ENCODE assay signal across 24 cellular contexts in genomic region chr2:69376385-69376784, GRCh38. TPM values are rescaled to one million over a fixed set of nuclear protein-coding genes. Genes with fewer than 3 reads are reported as not detected.
DNase-seq lines count a peak whose midpoint lies in the region; ATAC-seq and TF ChIP-seq lines count a peak whose summit lies in the region.
"Had no signal": no experiment of that assay in that cellular context is flagged by ENCODE, and none has a peak within 500 bp of the region (broad histone marks: within the 10 kb centered on the region; RNA-seq: fewer than 3 reads in every experiment).

No MANE protein-coding gene starts in this region.

- H3K27ac Mint-ChIP-seq in brain: peak overlapping the region in 3 of 5 experiments; percentile 27 to 57 (median 38)
- H3K27ac Mint-ChIP-seq: activated CD4-positive, alpha-beta T cell treated with anti-CD3 and anti-CD28 coated beads, Interleukin-2, amount 10 ng/mL, durations not matched to agents 7 days and 5 days; nephron; T-helper 1 cell treated with Interleukin-12 subunit alpha and Interleukin-12 subunit beta and Interleukin-4 antibody, amounts not matched to agents 30 μg/mL and 1 μg/mL, for 36 hours had no signal

- no peak overlapping the region for H3K27ac ChIP-seq in mesendoderm (ENCODE audit: low read depth, low read length)
- H3K27ac ChIP-seq: dorsolateral prefrontal cortex, parathyroid adenoma, right atrium auricular region had no signal

- DNase-seq in left ventricle myocardium superior (no peak), Right ventricle myocardium inferior (ENCODE audit: missing footprints) (no peak), mesendoderm (no peak), NCI-H446 treated with DMSO at 0.1 percent for 48 hours (lab: John Stamatoyannopoulos, UW) (no peak), KG1 (lab: John Stamatoyannopoulos, UW) (no peak)
- DNase-seq: activated gamma-delta T cell treated with Interleukin-2 at 50 U/mL for 16 hours; activated T-cell treated with anti-CD3 and anti-CD28 coated beads, Interleukin-2, amount 50 U/mL, for 4 hours; cerebellar nuclear complex; DMS79; dorsolateral prefrontal cortex; GF-D8; NCI-H2171; NCI-H524 treated with DMSO at 0.1 percent for 48 hours; stimulated activated CD4-positive, alpha-beta T cell treated with anti-CD3 and anti-CD28 coated beads, Interleukin-2, amount 100 ng/mL, for 48 hours had no signal

- no peak overlapping the region for H3K4me3 Mint-ChIP-seq in brain
- H3K4me3 Mint-ChIP-seq: activated CD4-positive, alpha-beta T cell treated with anti-CD3 and anti-CD28 coated beads, Interleukin-2, amount 10 ng/mL, durations not matched to agents 7 days and 5 days; activated T-cell treated with anti-CD3 and anti-CD28 coated beads, Interleukin-2, amount 50 U/mL, for 4 hours; nephron; T-helper 1 cell treated with Interleukin-12 subunit alpha and Interleukin-12 subunit beta and Interleukin-4 antibody, amounts not matched to agents 30 μg/mL and 1 μg/mL, for 36 hours; type B pancreatic cell had no signal

- no peak overlapping the region for H2BK5ac ChIP-seq in mesendoderm (ENCODE audit: low read length)

- H3K79me1 ChIP-seq in mesendoderm (ENCODE audit: low read length): peaks cover 9% of the 10 kb centered on the region

- no peak overlapping the region for H2BK15ac ChIP-seq in mesendoderm (replicated peaks; ENCODE audit: low read depth)

- no peak overlapping the region for H2BK120ac ChIP-seq in mesendoderm (ENCODE audit: low read depth, low read length)

- H3K36me3 Mint-ChIP-seq in brain: peaks cover 70% of the 10 kb centered on the region

- no peak overlapping the region for H3K23ac ChIP-seq in mesendoderm (ENCODE audit: low read length)

- no CpG with 5 or more reads among the region's 6 CpGs for WGBS in mesendoderm (ENCODE audit: extremely low coverage, insufficient coverage, low lambda C conversion rate)

- H4K8ac ChIP-seq in mesendoderm (ENCODE audit: low read depth, low read length): no peak overlapping the region

- H3K18ac ChIP-seq in mesendoderm (ENCODE audit: low read length): peak overlapping the region; percentile 41

- H3K27me3 ChIP-seq in mesendoderm (ENCODE audit: insufficient read depth, low read length, poor library complexity): no peaks in the 10 kb centered on the region
- H3K27me3 ChIP-seq: dorsolateral prefrontal cortex, right atrium auricular region had no signal

- no peak overlapping the region for H2AK5ac ChIP-seq in mesendoderm (ENCODE audit: low read length)

- H3K9ac ChIP-seq in mesendoderm (ENCODE audit: low read length): no peak overlapping the region
- H3K9ac ChIP-seq: parathyroid adenoma, SK-N-SH had no signal

- H3K4me2 ChIP-seq in mesendoderm (ENCODE audit: low read length): no peak overlapping the region
- H3K4me2 ChIP-seq: SK-N-SH had no signal

- no peak for TF ChIP-seq CTCF in brain (conservative IDR thresholded peaks at IDR 0.05)

- H3K79me2 ChIP-seq in mesendoderm (ENCODE audit: control insufficient read depth, insufficient read depth, low read length): peaks cover 28% of the 10 kb centered on the region

- peaks cover 5% of the 10 kb centered on the region for H3K36me3 ChIP-seq in mesendoderm (ENCODE audit: control insufficient read depth, insufficient read depth, low read length)

- intact Hi-C loops in left ventricle myocardium superior (cut with micrococcal nuclease) (no loop called here), Right ventricle myocardium inferior (cut with DNase I) (no loop called here)

- H4K5ac ChIP-seq in mesendoderm (ENCODE audit: low read length): no peak overlapping the region

- ATAC-seq in left ventricle myocardium superior: peak; percentile 15
- no peak for ATAC-seq in Right ventricle myocardium inferior
- no peak for ATAC-seq in GM21528 (IDR thresholded peaks at IDR 0.05; ENCODE audit: low FRiP score, unreplicated experiment)
- ATAC-seq in GM21576 (IDR thresholded peaks at IDR 0.05; ENCODE audit: unreplicated experiment): no peak

- no peak overlapping the region for H3K4me3 ChIP-seq in mesendoderm (ENCODE audit: low read length)
- H3K4me3 ChIP-seq: right atrium auricular region had no signal

- no peaks in the 10 kb centered on the region for H3K27me3 Mint-ChIP-seq in brain
- H3K27me3 Mint-ChIP-seq: activated CD4-positive, alpha-beta T cell treated with anti-CD3 and anti-CD28 coated beads, Interleukin-2, amount 10 ng/mL, durations not matched to agents 7 days and 5 days; type B pancreatic cell had no signal

- no peak overlapping the region for H3K56ac ChIP-seq in mesendoderm (ENCODE audit: low read length)

- H3K9me3 Mint-ChIP-seq in brain: peaks cover 0 to 3% (median 2%) of the 10 kb centered on the region in 5 experiments
- H3K9me3 Mint-ChIP-seq: activated CD4-positive, alpha-beta T cell treated with anti-CD3 and anti-CD28 coated beads, Interleukin-2, amount 10 ng/mL, durations not matched to agents 7 days and 5 days; activated T-cell treated with anti-CD3 and anti-CD28 coated beads, Interleukin-2, amount 50 U/mL, for 4 hours; nephron; T-helper 1 cell treated with Interleukin-12 subunit alpha and Interleukin-12 subunit beta and Interleukin-4 antibody, amounts not matched to agents 30 μg/mL and 1 μg/mL, for 36 hours; type B pancreatic cell had no signal

- no peaks in the 10 kb centered on the region for H3K4me1 ChIP-seq in mesendoderm (ENCODE audit: control insufficient read depth, low read depth, low read length)

- H3K4me1 Mint-ChIP-seq in brain: peaks cover 24% of the 10 kb centered on the region
- H3K4me1 Mint-ChIP-seq: nephron had no signal

- H3K4ac ChIP-seq in mesendoderm (ENCODE audit: low read depth, low read length): no peak overlapping the region

RNA-seq across cellular contexts. Expression of gene GFPT1, which starts 10.6 kb away (rescaled TPM):
- total RNA-seq in left ventricle myocardium superior (36.8 TPM), Right ventricle myocardium inferior (38.9 TPM)
- polyA plus RNA-seq in brain (ENCODE audit: insufficient read depth, low read depth, low replicate concordance): 11.6 TPM
- 38.1 TPM for polyA plus RNA-seq in mesendoderm (2013, experiment 1 of 2)
- polyA plus RNA-seq in mesendoderm (2013, experiment 2 of 2): 36.3 TPM
